In the genomic region with DNA sequence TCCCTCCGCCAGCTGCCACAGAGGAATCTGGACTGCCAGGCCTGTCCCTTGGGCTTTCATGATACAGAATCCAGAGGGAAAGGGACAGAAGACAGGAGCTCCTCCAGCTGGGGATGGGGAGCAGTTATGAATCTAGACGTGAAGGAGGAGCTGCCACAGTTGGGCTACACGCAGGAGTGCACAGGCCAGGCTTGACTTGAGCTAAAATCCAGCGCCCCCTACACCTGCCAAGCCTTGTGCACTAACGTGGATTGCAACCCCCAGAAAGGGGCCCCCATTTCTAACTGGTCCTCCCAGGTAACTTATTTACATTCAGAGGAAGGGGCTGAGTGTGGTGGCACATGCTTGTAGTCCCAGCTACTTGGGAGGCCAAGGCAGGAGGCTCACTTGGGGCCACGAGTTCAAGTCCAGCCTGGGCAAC, we compare ENCODE assay signal across 14 cellular contexts. TPM values are rescaled to one million over a fixed set of nuclear protein-coding genes. Genes with fewer than 3 reads are reported as not detected.
DNase-seq lines count a peak whose midpoint lies in the region; ATAC-seq and TF ChIP-seq lines count a peak whose summit lies in the region.
"Had no signal": no experiment of that assay in that cellular context is flagged by ENCODE, and none has a peak within 500 bp of the region (broad histone marks: within the 10 kb centered on the region; RNA-seq: fewer than 3 reads in every experiment).

No MANE protein-coding gene starts in this region.

- peaks cover 93% of the 10 kb centered on the region for H3K4me1 Mint-ChIP-seq in activated T-cell treated with anti-CD3 and anti-CD28 coated beads, Interleukin-2, amount 50 U/mL, for 72 hours (ENCODE audit: low read depth)
- H3K4me1 Mint-ChIP-seq in IgD-negative memory B cell: peaks cover 70 to 92% (median 73%) of the 10 kb centered on the region in 3 donors
- H3K4me1 Mint-ChIP-seq in activated naive CD8-positive, alpha-beta T cell treated with anti-CD3 and anti-CD28 coated beads, Interleukin-2, amount 50 U/mL, for 24 hours: peaks cover 71% of the 10 kb centered on the region

- no peaks in the 10 kb centered on the region for H3K27me3 Mint-ChIP-seq in activated T-cell treated with anti-CD3 and anti-CD28 coated beads, Interleukin-2, amount 50 U/mL, for 72 hours (ENCODE audit: low read depth)
- no peaks in the 10 kb centered on the region for H3K27me3 Mint-ChIP-seq in IgD-negative memory B cell
- H3K27me3 Mint-ChIP-seq in activated naive CD8-positive, alpha-beta T cell treated with anti-CD3 and anti-CD28 coated beads, Interleukin-2, amount 50 U/mL, for 24 hours: no peaks in the 10 kb centered on the region

- H3K4me3 ChIP-seq in transverse colon: no peak overlapping the region
- H3K4me3 ChIP-seq: heart left ventricle, left ventricle myocardium inferior had no signal

- H3K36me3 ChIP-seq in transverse colon: no peaks in the 10 kb centered on the region
- H3K36me3 ChIP-seq: heart left ventricle, left ventricle myocardium inferior had no signal

- no peak for TF ChIP-seq POLR2A in transverse colon (IDR thresholded peaks at IDR 0.05)

- no peak for DNase-seq in activated T-cell treated with anti-CD3 and anti-CD28 coated beads, Interleukin-2, amount 50 U/mL, for 72 hours
- DNase-seq in activated T-cell treated with anti-CD3 and anti-CD28 coated beads for 4 hours (no peak), transverse colon (no peak), mesenteric fat pad (ENCODE audit: low spot score) (no peak), GM19240 (ENCODE audit: insufficient read length, low spot score) (no peak)
- no peak for DNase-seq in activated naive CD8-positive, alpha-beta T cell treated with anti-CD3 and anti-CD28 coated beads, Interleukin-2, amount 50 U/mL, for 24 hours
- DNase-seq: left ventricle myocardium inferior, occipital lobe had no signal

- no peaks in the 10 kb centered on the region for H3K27me3 ChIP-seq in transverse colon
- H3K27me3 ChIP-seq: heart left ventricle had no signal

- peak in 1 of 2 donors; percentile 8 for ATAC-seq in activated T-cell treated with anti-CD3 and anti-CD28 coated beads, Interleukin-2, amount 50 U/mL, for 72 hours (replicated peaks in 1 of 2)
- no peak for ATAC-seq in activated naive CD8-positive, alpha-beta T cell treated with anti-CD3 and anti-CD28 coated beads, Interleukin-2, amount 50 U/mL, for 24 hours
- ATAC-seq in GM18867 (IDR thresholded peaks at IDR 0.05; ENCODE audit: unreplicated experiment): no peak

- H3K27ac ChIP-seq in transverse colon: peak overlapping the region; percentile 33 to 67 (median 39)
- H3K27ac ChIP-seq: HL-60, left ventricle myocardium inferior had no signal

- in situ Hi-C loops in transverse colon (cut with MboI; ENCODE audit: low pct_ligation_motif_present in 1 of 4, low pct_unique_long_range_greater_than_20kb in 1 of 4, low sequenced_read_pairs in 3 of 4): no loop called here

- peaks cover 0 to 10% (median 0%) of the 10 kb centered on the region in 4 donors for H3K4me1 ChIP-seq in transverse colon

- WGBS in transverse colon (ENCODE audit: low coverage in 1 of 2), 2 donors: 73 to 79% methylated on average over 5 to 6 of the region's 6 CpGs

- intact Hi-C loops in transverse colon (cut with DNase I; ENCODE audit: low total_unique reads): no loop called here

- no peak for TF ChIP-seq EP300 in transverse colon (IDR thresholded peaks at IDR 0.05; ENCODE audit: low read depth)

- peaks cover 3 to 9% of the 10 kb centered on the region in 2 donors for H3K36me3 Mint-ChIP-seq in activated T-cell treated with anti-CD3 and anti-CD28 coated beads, Interleukin-2, amount 50 U/mL, for 72 hours (ENCODE audit: insufficient read depth in 2 of 2)
- H3K36me3 Mint-ChIP-seq in IgD-negative memory B cell: no peaks in the 10 kb centered on the region
- H3K36me3 Mint-ChIP-seq in activated naive CD8-positive, alpha-beta T cell treated with anti-CD3 and anti-CD28 coated beads, Interleukin-2, amount 50 U/mL, for 24 hours (ENCODE audit: low read depth): peaks cover 11% of the 10 kb centered on the region

- no peak for TF ChIP-seq CTCF in transverse colon (IDR thresholded peaks at IDR 0.05)

- no peaks in the 10 kb centered on the region for H3K9me3 ChIP-seq in transverse colon
- H3K9me3 ChIP-seq: heart left ventricle, left ventricle myocardium inferior had no signal

- H3K27ac Mint-ChIP-seq in activated T-cell treated with anti-CD3 and anti-CD28 coated beads, Interleukin-2, amount 50 U/mL, for 72 hours: peak overlapping the region; percentile 12
- peak overlapping the region; percentile 84 to 93 (median 90) for H3K27ac Mint-ChIP-seq in IgD-negative memory B cell
- peak overlapping the region; percentile 73 for H3K27ac Mint-ChIP-seq in activated naive CD8-positive, alpha-beta T cell treated with anti-CD3 and anti-CD28 coated beads, Interleukin-2, amount 50 U/mL, for 24 hours

- peak overlapping the region; percentile 31 to 53 for H3K4me3 Mint-ChIP-seq in activated T-cell treated with anti-CD3 and anti-CD28 coated beads, Interleukin-2, amount 50 U/mL, for 72 hours
- peak overlapping the region; percentile 56 to 93 (median 74) for H3K4me3 Mint-ChIP-seq in IgD-negative memory B cell
- H3K4me3 Mint-ChIP-seq in activated naive CD8-positive, alpha-beta T cell treated with anti-CD3 and anti-CD28 coated beads, Interleukin-2, amount 50 U/mL, for 24 hours: peak overlapping the region; percentile 34

- no peaks in the 10 kb centered on the region for H3K9me3 Mint-ChIP-seq in activated T-cell treated with anti-CD3 and anti-CD28 coated beads, Interleukin-2, amount 50 U/mL, for 72 hours
- H3K9me3 Mint-ChIP-seq in IgD-negative memory B cell: no peaks in the 10 kb centered on the region
- H3K9me3 Mint-ChIP-seq in activated naive CD8-positive, alpha-beta T cell treated with anti-CD3 and anti-CD28 coated beads, Interleukin-2, amount 50 U/mL, for 24 hours: no peaks in the 10 kb centered on the region

RNA-seq across cellular contexts. Expression of gene KLHL6, which starts 14.3 kb away (rescaled TPM):
- total RNA-seq in activated T-cell treated with anti-CD3 and anti-CD28 coated beads, Interleukin-2, amount 50 U/mL, for 72 hours: 10 to 100 TPM; 83.5 to 88.8 TPM
- 31.3 TPM for polyA plus RNA-seq in IgD-negative memory B cell
- 10 to 100 TPM in 1 of 4 donors, 1 to 10 TPM in 2, under 1 TPM in 1; 0.60 to 17.0 (median 2.7) TPM for total RNA-seq in transverse colon
- total RNA-seq in mesenteric fat pad: 5.7 TPM
- total RNA-seq: MCF 10A had no signal
- polyA plus RNA-seq: BJ had no signal

Comparison
In these comparisons a context has a peak if more than half of its experiments do, and no peak if none do; other contexts are left out.
1. H3K27ac Mint-ChIP-seq: peak in every context shown above with its lines; median percentile 90 in IgD-negative memory B cell; 73 in activated naive CD8-positive, alpha-beta T cell treated with anti-CD3 and anti-CD28 coated beads, Interleukin-2, amount 50 U/mL, for 24 hours; 12 in activated T-cell treated with anti-CD3 and anti-CD28 coated beads, Interleukin-2, amount 50 U/mL, for 72 hours.
2. RNA of gene KLHL6, which starts 14.3 kb away (total RNA-seq): 83.5 to 88.8 TPM in activated T-cell treated with anti-CD3 and anti-CD28 coated beads, Interleukin-2, amount 50 U/mL, for 72 hours; 5.7 TPM in mesenteric fat pad (single experiment) and 0.60 to 17.0 TPM in transverse colon; every median in the first group is over 4 times any median in the second.
3. Peak in every context shown above with its lines, with median percentiles within 50 percentile points of each other: H3K4me3 Mint-ChIP-seq.